Comparison of ENCODE assay signal across 8 cellular contexts in genomic region chr2:110677530-110678456, GRCh38. TPM values are rescaled to one million over a fixed set of nuclear protein-coding genes. Genes with fewer than 3 reads are reported as not detected.
DNase-seq lines count a peak whose midpoint lies in the region; ATAC-seq and FAIRE-seq lines count a peak whose summit lies in the region.

BUB1 (minus strand) TSS chr2:110678063; CDS start chr2:110677995, 68 bp downstream.

- peak within 1 kb of the TSS; percentile 91 for H3K56ac ChIP-seq in mesendoderm (ENCODE audit: low read length)

- peak within 1 kb of the TSS; percentile 81 for H3K4me2 ChIP-seq in mesendoderm (ENCODE audit: low read length)

- no peak within 1 kb of the TSS for H2BK120ac ChIP-seq in mesendoderm (ENCODE audit: low read depth, low read length)

- peak within 1 kb of the TSS; percentile 87 for H3K4me3 ChIP-seq in endocrine pancreas (ENCODE audit: control insufficient read depth, insufficient read depth, low read length)
- H3K4me3 ChIP-seq in mesendoderm (ENCODE audit: low read length): peak within 1 kb of the TSS; percentile 81

- H3K36me3 ChIP-seq in endocrine pancreas (ENCODE audit: control insufficient read depth, insufficient read depth, low read length) (no peaks in the 10 kb centered on the region), mesendoderm (ENCODE audit: control insufficient read depth, insufficient read depth, low read length) (peaks cover 5% of the 10 kb centered on the region)

- ATAC-seq in GM21367 (IDR thresholded peaks at IDR 0.05; ENCODE audit: unreplicated experiment): peak; percentile 57

- H4K8ac ChIP-seq in mesendoderm (ENCODE audit: low read depth, low read length): no peak within 1 kb of the TSS

- H3K23ac ChIP-seq in mesendoderm (ENCODE audit: low read length): no peak within 1 kb of the TSS

- H2BK5ac ChIP-seq in mesendoderm (ENCODE audit: low read length): peak within 1 kb of the TSS; percentile 16

- H3K9ac ChIP-seq in endocrine pancreas (ENCODE audit: control insufficient read depth, insufficient read depth, low read length) (peak within 1 kb of the TSS; percentile 98), mesendoderm (ENCODE audit: low read length) (peak within 1 kb of the TSS; percentile 86)

- H3K27me3 ChIP-seq in endocrine pancreas (ENCODE audit: control insufficient read depth, insufficient read depth, low read length) (no peaks in the 10 kb centered on the region), mesendoderm (ENCODE audit: insufficient read depth, low read length, poor library complexity) (no peaks in the 10 kb centered on the region)

- H4K5ac ChIP-seq in mesendoderm (ENCODE audit: low read length): no peak within 1 kb of the TSS

- H3K79me2 ChIP-seq in mesendoderm (ENCODE audit: control insufficient read depth, insufficient read depth, low read length): peaks cover 23% of the 10 kb centered on the region

- DNase-seq in COLO829 (ENCODE audit: low spot score) (peak; percentile 97), HTR-8/SVneo (ENCODE audit: insufficient read length, low spot score) (peak; percentile 97), NOMO-1 treated with dmso at 0.1 percent for 144 hours (lab: John Stamatoyannopoulos, UW; ENCODE audit: unreplicated experiment) (peak; percentile 93), mesendoderm (peak; percentile 98)
- DNase-seq in activated CD8-positive, alpha-beta memory T cell treated with anti-CD3 and anti-CD28 coated beads for 48 hours (ENCODE audit: low read depth in 2 of 3, low spot score in 2 of 3): peak; percentile 83 to 90 (median 89)
- DNase-seq in stimulated activated CD8-positive, alpha-beta memory T cell treated with anti-CD3 and anti-CD28 coated beads, Interleukin-15, amount 100 ng/mL, for 1 hour (ENCODE audit: low read depth): peak; percentile 92

- H3K4ac ChIP-seq in mesendoderm (ENCODE audit: low read depth, low read length): peak within 1 kb of the TSS; percentile 88

- H2BK15ac ChIP-seq in mesendoderm (replicated peaks; ENCODE audit: low read depth): peak within 1 kb of the TSS; percentile 64

- H3K9me3 ChIP-seq in endocrine pancreas (ENCODE audit: control insufficient read depth, low read length): no peaks in the 10 kb centered on the region

- peak within 1 kb of the TSS; percentile 6 for H2AK5ac ChIP-seq in mesendoderm (ENCODE audit: low read length)

- H3K27ac ChIP-seq in mesendoderm (ENCODE audit: low read depth, low read length): peak within 1 kb of the TSS; percentile 46

- H3K18ac ChIP-seq in mesendoderm (ENCODE audit: low read length): peak within 1 kb of the TSS; percentile 95

- H3K79me1 ChIP-seq in mesendoderm (ENCODE audit: low read length): peaks cover 11% of the 10 kb centered on the region

- FAIRE-seq in HTR-8/SVneo (lab: Jason Lieb, UNC): peak; percentile 91

- WGBS in mesendoderm (ENCODE audit: extremely low coverage, insufficient coverage, low lambda C conversion rate): no CpG with 5 or more reads among the region's 58 CpGs

- H3K4me1 ChIP-seq in endocrine pancreas (ENCODE audit: control insufficient read depth, insufficient read depth, low read length) (no peaks in the 10 kb centered on the region), mesendoderm (ENCODE audit: control insufficient read depth, low read depth, low read length) (peaks cover 7% of the 10 kb centered on the region)

RNA-seq across cellular contexts. Expression of gene BUB1, which starts in this region (rescaled TPM):
- 79.4 TPM for polyA plus RNA-seq in mesendoderm (2013, experiment 1 of 2)
- 74.5 TPM for polyA plus RNA-seq in mesendoderm (2013, experiment 2 of 2)

Comparison
In these comparisons a context has a peak if more than half of its experiments do, and no peak if none do; other contexts are left out.
1. Peak in every context shown above with its lines: DNase-seq, ATAC-seq, H3K4me3 ChIP-seq and H3K27ac ChIP-seq.